37 cellular contexts compared by ENCODE assay signal in the genomic region with DNA sequence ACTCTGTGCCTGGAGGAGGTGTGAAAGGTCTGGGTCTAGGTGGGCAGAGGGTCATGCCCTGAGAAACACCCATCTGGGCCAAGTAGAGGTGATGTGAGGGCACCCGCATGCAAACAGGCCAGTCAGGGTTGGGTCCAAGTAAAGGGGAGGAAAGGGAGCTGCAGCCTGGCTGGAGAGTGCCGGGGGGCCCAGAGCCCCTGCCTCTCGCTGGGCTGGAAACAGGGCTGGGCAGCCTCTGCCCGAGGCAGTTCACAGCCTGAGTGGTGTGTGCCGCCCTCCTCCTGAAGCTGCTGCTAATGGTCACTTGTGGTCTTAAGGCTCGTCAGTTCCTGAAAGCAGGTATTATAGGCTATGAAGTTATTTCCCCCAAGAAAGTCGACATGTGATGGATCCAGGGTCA. TPM values are rescaled to one million over a fixed set of nuclear protein-coding genes. Genes with fewer than 3 reads are reported as not detected.
A peak's percentile ranks its signal among the peaks of the same experiment; 100 is the strongest.
DNase-seq lines count a peak whose midpoint lies in the region; ATAC-seq, FAIRE-seq and TF ChIP-seq lines count a peak whose summit lies in the region.
"Had no signal": no experiment of that assay in that cellular context is flagged by ENCODE, and none has a peak within 500 bp of the region (broad histone marks: within the 10 kb centered on the region; RNA-seq: fewer than 3 reads in every experiment).

No MANE protein-coding gene starts in this region.

- in situ Hi-C loops in HepG2 (cut with HindIII; ENCODE audit: extremely low pct_ligation_motif_present, low pct_unique_long_range_greater_than_20kb) (no loop called here), gastrocnemius medialis (cut with MboI; ENCODE audit: low sequenced_read_pairs in 4 of 4) (no loop called here)

- no peak overlapping the region for H3K4me2 ChIP-seq in HepG2 (ENCODE audit: low read depth, low read length)
- H3K4me2 ChIP-seq: A549; BLaER1; BLaER1 treated with 17β-estradiol and CSF1 and Interleukin-3, amounts not matched to agents 10 nM and 100 nM had no signal

- H2AFZ ChIP-seq in HepG2 (ENCODE audit: low read length) = no peak overlapping the region

- no peak for TF ChIP-seq RAD21 in HepG2 (CRISPR knock-in tag; IDR thresholded peaks at IDR 0.05)

- H3K27ac ChIP-seq in right lobe of liver (no peak overlapping the region), HepG2 (ENCODE audit: extremely low read length, insufficient read depth, low read length) (no peak overlapping the region), gastrocnemius medialis (no peak overlapping the region)
- H3K27ac ChIP-seq: 22Rv1; A549; BLaER1; BLaER1 treated with 17β-estradiol and CSF1 and Interleukin-3, amounts not matched to agents 10 nM and 100 nM; C4-2B had no signal

- H3K79me2 ChIP-seq in HepG2 (ENCODE audit: insufficient read depth, low read length) = no peaks in the 10 kb centered on the region

- H4K20me1 ChIP-seq in HepG2 (ENCODE audit: insufficient read depth, low read length) = no peaks in the 10 kb centered on the region
- H4K20me1 ChIP-seq: BLaER1; BLaER1 treated with 17β-estradiol and CSF1 and Interleukin-3, amounts not matched to agents 10 nM and 100 nM had no signal

- TF ChIP-seq EP300 in HepG2 (IDR thresholded peaks at IDR 0.05; ENCODE audit: low read depth in 2 of 2, low read length in 2 of 2) = no peak
- TF ChIP-seq EP300 in HepG2 (CRISPR knock-in tag; IDR thresholded peaks at IDR 0.05; ENCODE audit: borderline replicate concordance) = no peak

- no peak overlapping the region for H3K4me3 ChIP-seq in right lobe of liver
- H3K4me3 ChIP-seq in HepG2 (replicated peaks in 1 of 3; ENCODE audit: insufficient read depth in 1 of 3, low read depth in 2 of 3, low read length in 3 of 3) = no peak overlapping the region
- H3K4me3 ChIP-seq in gastrocnemius medialis = no peak overlapping the region
- H3K4me3 ChIP-seq: A549; BLaER1; BLaER1 treated with 17β-estradiol and CSF1 and Interleukin-3, amounts not matched to agents 10 nM and 100 nM had no signal

- 67% methylated on average over 1 of the region's 7 CpGs for WGBS in right lobe of liver (ENCODE audit: insufficient coverage, low coverage, low lambda C conversion rate, missing lambda C conversion rate)
- WGBS in HepG2 (ENCODE audit: low lambda C conversion rate) = 29% methylated on average over 3 of the region's 7 CpGs

- intact Hi-C loops in right lobe of liver (cut with DNase I) = no loop called here
- intact Hi-C loops in HepG2 (cut with micrococcal nuclease; ENCODE audit: unreplicated experiment) = no loop called here
- intact Hi-C loops in gastrocnemius medialis (cut with DNase I; ENCODE audit: low total_unique reads) = no loop called here

- no peak overlapping the region for H3K9ac ChIP-seq in HepG2 (ENCODE audit: insufficient read depth, low read depth, low read length)
- H3K9ac ChIP-seq: BLaER1; BLaER1 treated with 17β-estradiol and CSF1 and Interleukin-3, amounts not matched to agents 10 nM and 100 nM had no signal

- CTCF ChIA-PET in HepG2 (lab: Yijun Ruan, JAX; ENCODE audit: low intra/inter-chr PET ratio, low total read pairs) = no interaction called here

- ATAC-seq in right lobe of liver = peak in 3 of 4 donors; percentile 7 to 34 (median 18)
- no peak for ATAC-seq in HepG2
- ATAC-seq in left lobe of liver = peak; percentile 14
- ATAC-seq in gastrocnemius medialis = no peak
- ATAC-seq: A549; CD8-positive, alpha-beta T cell had no signal

- H3K9me3 ChIP-seq in right lobe of liver = no peaks in the 10 kb centered on the region
- no peaks in the 10 kb centered on the region for H3K9me3 ChIP-seq in HepG2 (ENCODE audit: low read length)
- H3K9me3 ChIP-seq in gastrocnemius medialis = no peaks in the 10 kb centered on the region
- H3K9me3 ChIP-seq: A549, BE2C, BLaER1, Caco-2 had no signal

- POLR2A ChIA-PET in HepG2 (lab: Yijun Ruan, JAX) = no interaction called here

- H3K27me3 ChIP-seq in right lobe of liver (no peaks in the 10 kb centered on the region), HepG2 (ENCODE audit: control insufficient read depth in 1 of 2, insufficient read depth in 2 of 2, low read length in 2 of 2) (peaks cover 2 to 36% of the 10 kb centered on the region in 2 experiments; a peak in 4 of 5 replicates), gastrocnemius medialis (peaks cover 3 to 7% (median 6%) of the 10 kb centered on the region in 3 donors)
- H3K27me3 ChIP-seq: BLaER1; BLaER1 treated with 17β-estradiol and CSF1 and Interleukin-3, amounts not matched to agents 10 nM and 100 nM had no signal

- H3K36me3 ChIP-seq in right lobe of liver = peaks cover 0 to 93% (median 35%) of the 10 kb centered on the region in 4 donors
- no peaks in the 10 kb centered on the region for H3K36me3 ChIP-seq in HepG2 (replicated peaks in 1 of 2; ENCODE audit: control insufficient read depth in 1 of 2, insufficient read depth in 2 of 2, low read length in 2 of 2)
- peaks cover 0 to 8% of the 10 kb centered on the region in 2 donors for H3K36me3 ChIP-seq in gastrocnemius medialis
- H3K36me3 ChIP-seq: BE2C; BLaER1; BLaER1 treated with 17β-estradiol and CSF1 and Interleukin-3, amounts not matched to agents 10 nM and 100 nM had no signal

- FAIRE-seq in HepG2 (lab: Jason Lieb, UNC) = no peak
- FAIRE-seq: A204.1, A549, D721Med had no signal

- H3K4me1 ChIP-seq in right lobe of liver (peaks cover 0 to 9% (median 0%) of the 10 kb centered on the region in 4 donors), HepG2 (ENCODE audit: insufficient read depth, low read length) (no peaks in the 10 kb centered on the region), gastrocnemius medialis (no peaks in the 10 kb centered on the region)
- H3K4me1 ChIP-seq: A549, BE2C, Caco-2 had no signal

- TF ChIP-seq CTCF in right lobe of liver (IDR thresholded peaks at IDR 0.05) = no peak
- TF ChIP-seq CTCF in HepG2 (CRISPR knock-in tag; IDR thresholded peaks at IDR 0.05) = no peak
- TF ChIP-seq CTCF in gastrocnemius medialis (IDR thresholded peaks at IDR 0.05 in 4 of 5, conservative IDR thresholded peaks at IDR 0.05 in 1 of 5) = no peak

- no peak for DNase-seq in right lobe of liver
- no peak for DNase-seq in HepG2 (ENCODE audit: low spot score)
- peak; percentile 23 for DNase-seq in islet precursor cell
- no peak for DNase-seq in left lobe of liver (ENCODE audit: low spot score)
- no peak for DNase-seq in gastrocnemius medialis
- no peak for DNase-seq in EL
- DNase-seq: 8988T; ACHN; AML-193; BE2C; C1 segment of cervical spinal cord; Caco-2; Calu3; CD4-positive, alpha-beta memory T cell; CD4-positive, alpha-beta T cell; CD4-positive, CD25-positive, alpha-beta regulatory T cell; CD8-positive, alpha-beta memory T cell; CD8-positive, alpha-beta T cell; COR-L47; DMS 273 treated with DMSO at 0.1 percent for 48 hours; DMS153; DMS53; DMS79; DMS79 treated with DMSO at 0.1 percent for 48 hours; DND-41 had no signal

- TF ChIP-seq POLR2A in right lobe of liver (IDR thresholded peaks at IDR 0.05) (no peak), HepG2 (IDR thresholded peaks at IDR 0.05; ENCODE audit: insufficient read depth in 1 of 2, low read depth in 2 of 2, low read length in 2 of 2) (no peak), gastrocnemius medialis (IDR thresholded peaks at IDR 0.05) (no peak)

- no TSS peak for BruUV-seq in HepG2 (replicated peaks; lab: Mats Ljungman, UMichigan)

RNA-seq across cellular contexts. Expression of gene CYP2E1, which starts 7.3 kb away (rescaled TPM):
- total RNA-seq in right lobe of liver = 1,000 to 10,000 TPM; 1,651 to 5,193 (median 3,912) TPM
- total RNA-seq in HepG2 (2016; rRNA removed; fragmentation: Illumina TruSeq; extraction: Trizol) = 0.27 TPM in 1 of 2 replicates, not detected in the other
- not detected in 2 replicates for total RNA-seq in HepG2 (2016; cell fraction: cytosol; rRNA removed; fragmentation: Illumina TruSeq; extraction: Trizol; ENCODE audit: low read depth)
- 0.48 TPM in 1 of 2 replicates, not detected in the other for total RNA-seq in HepG2 (2016; cell fraction: insoluble cytoplasmic fraction; rRNA removed; fragmentation: Illumina TruSeq; extraction: Trizol)
- not detected in 2 replicates for total RNA-seq in HepG2 (2016; cell fraction: membrane; rRNA removed; fragmentation: Illumina TruSeq; extraction: Trizol)
- 0.75 TPM in 1 of 2 replicates, not detected in the other for total RNA-seq in HepG2 (2016; cell fraction: nucleus; rRNA removed; fragmentation: Illumina TruSeq; extraction: Trizol)
- polyA plus RNA-seq in HepG2 (2011; rRNA removed) = 0.63 and 0.74 TPM in 2 replicates
- 0.13 and 0.15 TPM in 2 replicates for polyA plus RNA-seq in HepG2 (2011; cell fraction: cytosol; rRNA removed)
- 3.2 and 5.0 TPM in 2 replicates for polyA plus RNA-seq in HepG2 (2011; cell fraction: nucleus; rRNA removed)
- polyA plus RNA-seq in HepG2 (2012) = 0.52 and 1.1 TPM in 2 replicates
- polyA plus RNA-seq in HepG2 (2016; cell fraction: cytosol; fragmentation: Illumina TruSeq; extraction: Trizol; ENCODE audit: low read depth) = 0.14 TPM in 1 of 2 replicates, not detected in the other
- polyA plus RNA-seq in HepG2 (2016; cell fraction: insoluble cytoplasmic fraction; fragmentation: Illumina TruSeq; extraction: Trizol; ENCODE audit: low read depth) = not detected in 2 replicates
- not detected in 2 replicates for polyA plus RNA-seq in HepG2 (2016; cell fraction: membrane; fragmentation: Illumina TruSeq; extraction: Trizol; ENCODE audit: low read depth)
- polyA plus RNA-seq in HepG2 (2016; cell fraction: nucleus; fragmentation: Illumina TruSeq; extraction: Trizol; ENCODE audit: insufficient read depth, low read depth) = 1.1 TPM in 1 of 2 replicates, not detected in the other
- polyA minus RNA-seq in HepG2 (2011; rRNA and poly(A)+ RNA removed; ENCODE audit: low replicate concordance) = 0.38 and 0.89 TPM in 2 replicates
- polyA minus RNA-seq in HepG2 (2011; cell fraction: cytosol; rRNA and poly(A)+ RNA removed) = not detected in 2 replicates
- polyA minus RNA-seq in HepG2 (2011; cell fraction: nucleus; rRNA and poly(A)+ RNA removed) = 0.25 and 0.77 TPM in 2 replicates
- 3,844 TPM for total RNA-seq in left lobe of liver
- total RNA-seq in gastrocnemius medialis = 10 to 100 TPM in 1 of 4 donors, 1 to 10 TPM in 2, under 1 TPM in 1; 0.97 to 14.0 (median 4.4) TPM
- total RNA-seq: A172, Caco-2 had no signal
- polyA plus RNA-seq: CD14-positive monocyte had no signal

RNA-seq across cellular contexts. Expression of gene SYCE1, which starts 31.0 kb away (rescaled TPM):
- total RNA-seq in right lobe of liver = 1 to 10 TPM in 4 of 6 experiments, under 1 TPM in 1, not detected in 1; 0.37 to 4.1 (median 2.2) TPM
- not detected in 2 replicates for total RNA-seq in HepG2 (2016; rRNA removed; fragmentation: Illumina TruSeq; extraction: Trizol)
- total RNA-seq in HepG2 (2016; cell fraction: cytosol; rRNA removed; fragmentation: Illumina TruSeq; extraction: Trizol; ENCODE audit: low read depth) = not detected in 2 replicates
- not detected in 2 replicates for total RNA-seq in HepG2 (2016; cell fraction: insoluble cytoplasmic fraction; rRNA removed; fragmentation: Illumina TruSeq; extraction: Trizol)
- not detected in 2 replicates for total RNA-seq in HepG2 (2016; cell fraction: membrane; rRNA removed; fragmentation: Illumina TruSeq; extraction: Trizol)
- total RNA-seq in HepG2 (2016; cell fraction: nucleus; rRNA removed; fragmentation: Illumina TruSeq; extraction: Trizol) = not detected in 2 replicates
- not detected in 2 replicates for polyA plus RNA-seq in HepG2 (2011; rRNA removed)
- not detected in 2 replicates for polyA plus RNA-seq in HepG2 (2011; cell fraction: cytosol; rRNA removed)
- not detected in 2 replicates for polyA plus RNA-seq in HepG2 (2011; cell fraction: nucleus; rRNA removed)
- 0.19 TPM in 1 of 2 replicates, not detected in the other for polyA plus RNA-seq in HepG2 (2012)
- polyA plus RNA-seq in HepG2 (2016; cell fraction: cytosol; fragmentation: Illumina TruSeq; extraction: Trizol; ENCODE audit: low read depth) = not detected in 2 replicates
- polyA plus RNA-seq in HepG2 (2016; cell fraction: insoluble cytoplasmic fraction; fragmentation: Illumina TruSeq; extraction: Trizol; ENCODE audit: low read depth) = not detected in 2 replicates
- polyA plus RNA-seq in HepG2 (2016; cell fraction: membrane; fragmentation: Illumina TruSeq; extraction: Trizol; ENCODE audit: low read depth) = not detected in 2 replicates
- polyA plus RNA-seq in HepG2 (2016; cell fraction: nucleus; fragmentation: Illumina TruSeq; extraction: Trizol; ENCODE audit: insufficient read depth, low read depth) = not detected in 2 replicates
- polyA minus RNA-seq in HepG2 (2011; rRNA and poly(A)+ RNA removed; ENCODE audit: low replicate concordance) = not detected in 2 replicates
- not detected in 2 replicates for polyA minus RNA-seq in HepG2 (2011; cell fraction: cytosol; rRNA and poly(A)+ RNA removed)
- not detected in 2 replicates for polyA minus RNA-seq in HepG2 (2011; cell fraction: nucleus; rRNA and poly(A)+ RNA removed)
- 2.4 TPM for total RNA-seq in left lobe of liver
- total RNA-seq in gastrocnemius medialis = under 1 TPM in 1 of 4 donors, not detected in 3; 0.32 TPM
- total RNA-seq: A172, A673, B cell, Caco-2, Calu3 had no signal
- polyA plus RNA-seq: A549, AG04450, CD14-positive monocyte had no signal

Comparison
In these comparisons a context has a peak if more than half of its experiments do, and no peak if none do; other contexts are left out.
1. ATAC-seq: peak in right lobe of liver (3 of 4) and left lobe of liver (single experiment); none in HepG2 (single experiment) and gastrocnemius medialis (0 of 2).
2. RNA of gene CYP2E1, which starts 7.3 kb away (total RNA-seq): 1,651 to 5,193 TPM in right lobe of liver and 3,844 TPM in left lobe of liver (single experiment); 0.97 to 14.0 TPM in gastrocnemius medialis and 0.27 to 0.75 TPM in HepG2; every median in the first group is over 100 times any median in the second.